1 cellular context compared by ENCODE assay signal in genomic region chr5:172770675-172771438, GRCh38.
TF ChIP-seq lines count a peak whose summit lies in the region.

DUSP1 (minus strand) TSS chr5:172771195; CDS start chr5:172770952, 243 bp downstream.

TF ChIP-seq in GM12878, 131 proteins besides CTCF, POLR2A, EP300 and RAD21 (continued from another document):
- TF ChIP-seq NFYA (IDR thresholded peaks at IDR 0.05; ENCODE audit: borderline replicate concordance, low read depth, low read length), result no peak
